In the genomic region with DNA sequence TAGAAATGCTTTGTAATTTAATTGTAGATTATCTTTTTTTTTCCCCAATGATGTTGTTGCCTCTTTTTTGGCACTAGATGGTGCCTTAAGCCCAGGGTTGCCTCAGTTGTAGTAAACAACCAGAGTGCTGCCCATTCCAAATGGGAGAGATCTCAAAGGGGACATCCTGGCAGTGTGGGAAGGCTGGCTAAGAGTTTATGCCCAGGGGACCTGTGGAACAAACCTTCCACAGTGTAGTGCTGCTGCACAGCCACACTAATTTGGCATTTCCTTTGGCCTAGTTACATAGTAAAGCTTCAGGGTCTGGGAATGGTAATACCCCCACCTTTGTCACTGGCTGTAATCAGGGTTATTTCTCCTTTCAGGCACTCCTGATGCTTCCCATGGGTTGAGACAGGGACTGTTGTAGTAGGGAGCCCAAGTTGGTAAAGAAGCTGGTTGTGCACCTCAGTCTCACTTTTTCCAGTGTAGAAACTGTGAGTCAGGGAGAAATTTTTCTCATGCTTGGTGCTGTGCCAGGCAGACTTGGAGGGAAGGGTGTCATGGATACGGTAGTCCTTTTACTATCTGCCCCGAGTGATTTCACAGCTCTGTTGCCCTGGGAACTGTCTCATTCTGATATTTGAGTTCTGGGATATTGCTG, we compare ENCODE assay signal across 7 cellular contexts.
DNase-seq lines count a peak whose midpoint lies in the region; ATAC-seq and TF ChIP-seq lines count a peak whose summit lies in the region.

No MANE protein-coding gene starts in this region.

- H3K9ac ChIP-seq in H9 (ENCODE audit: extremely low read depth, insufficient read length, low read length): no peak overlapping the region

- H3K4ac ChIP-seq in H9 (ENCODE audit: low read depth, low read length): no peak overlapping the region

- no peak overlapping the region for H3K18ac ChIP-seq in H9 (ENCODE audit: insufficient read length, low read depth, low read length)

- TF ChIP-seq POLR2A in stomach (IDR thresholded peaks at IDR 0.05): no peak

- H3K27ac ChIP-seq in H9 (ENCODE audit: insufficient read length, low read depth, low read length): no peak overlapping the region
- peak overlapping the region in 4 of 5 donors; percentile 12 to 51 (median 41) for H3K27ac ChIP-seq in stomach

- H3K4me3 ChIP-seq in stomach: no peak overlapping the region

- TF ChIP-seq CTCF in H9 (conservative IDR thresholded peaks at IDR 0.05) (peak; percentile 78), stomach (IDR thresholded peaks at IDR 0.05) (peak in 1 of 7 experiments; percentile 20)

- H4K20me1 ChIP-seq in H9 (ENCODE audit: control insufficient read depth, insufficient read depth, insufficient read length): no peaks in the 10 kb centered on the region

- no peaks in the 10 kb centered on the region for H3K79me1 ChIP-seq in H9 (ENCODE audit: insufficient read depth, low read depth, low read length, poor library complexity, severe bottlenecking)

- H3K36me3 ChIP-seq in stomach: no peaks in the 10 kb centered on the region

- H3K4me2 ChIP-seq in H9 (ENCODE audit: insufficient read depth, insufficient read length, low read length): no peak overlapping the region

- no peak overlapping the region for H2BK5ac ChIP-seq in H9 (ENCODE audit: insufficient read length, low read length)

- no peaks in the 10 kb centered on the region for H3K79me2 ChIP-seq in H9 (ENCODE audit: insufficient read depth, low read length)

- H3K14ac ChIP-seq in H9 (ENCODE audit: insufficient read depth, low read length): no peak overlapping the region

- WGBS in H9 (ENCODE audit: extremely low coverage, insufficient read length, low lambda C conversion rate): no CpG with 5 or more reads among the region's 2 CpGs
- WGBS in stomach, 5 donors: 0 to 25% (median 18%) methylated on average over 2 of the region's 2 CpGs

- H2BK15ac ChIP-seq in H9 (ENCODE audit: low read depth, low read length): no peak overlapping the region

- H3K36me3 Mint-ChIP-seq in H9 (ENCODE audit: insufficient read depth in 1 of 3, low read depth in 3 of 3): peaks cover 0 to 17% (median 4%) of the 10 kb centered on the region in 3 experiments; a peak in 3 of 7 replicates

- H2BK12ac ChIP-seq in H9 (ENCODE audit: insufficient read length, low read depth, low read length): no peak overlapping the region

- H3K4me1 ChIP-seq in H9 (ENCODE audit: insufficient read depth, low read length) (no peaks in the 10 kb centered on the region), stomach (peaks cover 0 to 19% (median 7%) of the 10 kb centered on the region in 4 donors)

- H2AK5ac ChIP-seq in H9 (ENCODE audit: insufficient read length, low read length): no peak overlapping the region

- no peak overlapping the region for H3K23ac ChIP-seq in H9 (ENCODE audit: insufficient read length, low read depth, low read length)

- intact Hi-C loops in stomach (cut with DNase I; ENCODE audit: low total_unique reads): no loop called here

- H3K23me2 ChIP-seq in H9 (ENCODE audit: insufficient read length, low read depth, low read length, poor library complexity, severe bottlenecking): no peaks in the 10 kb centered on the region

- H2BK20ac ChIP-seq in H9 (ENCODE audit: low read depth, low read length, poor library complexity, severe bottlenecking): no peak overlapping the region

- H3K27ac Mint-ChIP-seq in H9: no peak overlapping the region

- in situ Hi-C loops in SK-MEL-5 (cut with HindIII; ENCODE audit: low pct_unique_long_range_greater_than_20kb, low sequenced_read_pairs): no loop called here

- H3K27me3 Mint-ChIP-seq in H9 (ENCODE audit: low read depth): no peaks in the 10 kb centered on the region; the same call in 1 of the 2 replicates

- TF ChIP-seq EP300 in stomach (IDR thresholded peaks at IDR 0.05): no peak

- no peaks in the 10 kb centered on the region for H3K9me3 ChIP-seq in H9 (ENCODE audit: control insufficient read depth, low read depth, low read length)
- H3K9me3 ChIP-seq in stomach: peaks cover 11 to 26% (median 22%) of the 10 kb centered on the region in 4 donors

- no peak overlapping the region for H4K5ac ChIP-seq in H9 (ENCODE audit: insufficient read length, low read depth, low read length)

- no peak overlapping the region for H2AFZ ChIP-seq in H9 (ENCODE audit: low read length)

- H3K9me3 Mint-ChIP-seq in H9: peaks cover 19 to 21% of the 10 kb centered on the region in 2 experiments

- no peak for ATAC-seq in GM21526 (IDR thresholded peaks at IDR 0.05; ENCODE audit: low FRiP score, unreplicated experiment)

- no peak overlapping the region for H3K56ac ChIP-seq in H9 (ENCODE audit: insufficient read length, low read depth, low read length)

- DNase-seq in H9 (peak; percentile 43), SK-MEL-5 (ENCODE audit: low read depth, low spot score) (peak; percentile 84), foreskin melanocyte (peak; percentile 87), stomach (no peak), NCI-H1436 treated with DMSO at 0.1 percent for 48 hours (lab: John Stamatoyannopoulos, UW) (no peak)
- DNase-seq in activated CD4-positive, alpha-beta T cell treated with anti-CD3 and anti-CD28 coated beads, Interleukin-2, amount 50 U/mL, for 48 hours: no peak

- H3K27me3 ChIP-seq in H9 (ENCODE audit: insufficient read depth, low read length) (no peaks in the 10 kb centered on the region), stomach (no peaks in the 10 kb centered on the region)

- no peak overlapping the region for H4K91ac ChIP-seq in H9 (ENCODE audit: insufficient read length, low read depth, low read length)

- H2BK120ac ChIP-seq in H9 (ENCODE audit: low read depth, low read length, poor library complexity, severe bottlenecking): no peak overlapping the region

- H4K8ac ChIP-seq in H9 (replicated peaks; ENCODE audit: insufficient read length, low read depth, low read length): no peak overlapping the region

- H3K4me1 Mint-ChIP-seq in H9: peaks cover 0 to 8% of the 10 kb centered on the region in 2 experiments; a peak in 2 of 4 replicates

- H3K4me3 Mint-ChIP-seq in H9: no peak overlapping the region

- no peak overlapping the region for H3T11ph ChIP-seq in H9 (ENCODE audit: low read length)

Comparison
In these comparisons a context has a peak if more than half of its experiments do, and no peak if none do; other contexts are left out.
1. DNase-seq: peak in H9 (single experiment), SK-MEL-5 (single experiment) and foreskin melanocyte (single experiment); none in stomach (single experiment), NCI-H1436 treated with DMSO at 0.1 percent for 48 hours (single experiment) and activated CD4-positive, alpha-beta T cell treated with anti-CD3 and anti-CD28 coated beads, Interleukin-2, amount 50 U/mL, for 48 hours (0 of 2).